Comparison of ENCODE assay signal across 17 cellular contexts in genomic region chr2:95641787-95642186, GRCh38. TPM values are rescaled to one million over a fixed set of nuclear protein-coding genes. Genes with fewer than 3 reads are reported as not detected.
DNase-seq lines count a peak whose midpoint lies in the region; ATAC-seq, FAIRE-seq and TF ChIP-seq lines count a peak whose summit lies in the region.
"Not testable (repeated sequence)": the region's sequence is repeated elsewhere in the genome, so short reads cannot be mapped to it uniquely, and the experiment has no call there.
"Had no signal": no experiment of that assay in that cellular context is flagged by ENCODE, and none has a peak within 500 bp of the region (broad histone marks: within the 10 kb centered on the region; RNA-seq: fewer than 3 reads in every experiment).

No MANE protein-coding gene starts in this region.

- not testable (repeated sequence) for H3F3A ChIP-seq in GM23248 (ENCODE audit: insufficient read depth)

- not testable (repeated sequence) for H3K4me2 ChIP-seq in A549
- peak overlapping the region; percentile 39 for H3K4me2 ChIP-seq in GM23248 (ENCODE audit: unreplicated experiment)

- POLR2A ChIA-PET in A549 (lab: Yijun Ruan, JAX): not testable (repeated sequence)

- intact Hi-C loops in thyroid gland (cut with DNase I): not testable (repeated sequence)

- not testable (repeated sequence) for TF ChIP-seq EP300 in A549 (IDR thresholded peaks at IDR 0.05)

- not testable (repeated sequence) for H3K27me3 ChIP-seq in GM23248 (replicated peaks; ENCODE audit: insufficient read depth); foreskin keratinocyte; thyroid gland

- H3K9me3 ChIP-seq in A549; GM23248 (ENCODE audit: low read depth); thyroid gland: not testable (repeated sequence)

- not testable (repeated sequence) for H3K27ac ChIP-seq in A549, foreskin keratinocyte
- peak overlapping the region; percentile 62 for H3K27ac ChIP-seq in GM23248
- peak overlapping the region; percentile 49 to 81 (median 80) for H3K27ac ChIP-seq in thyroid gland

- not testable (repeated sequence) for H3K9ac ChIP-seq in GM23248

- not testable (repeated sequence) for H3K79me2 ChIP-seq in GM23248 (ENCODE audit: insufficient read depth)

- not testable (repeated sequence) for H3K4me3 ChIP-seq in A549; GM23248; cardiac fibroblast (replicated peaks in 1 of 2; ENCODE audit: low read depth in 2 of 2, low read length in 2 of 2); thyroid gland (replicated peaks in 1 of 3)

- not testable (repeated sequence) for H3K4me1 ChIP-seq in A549; GM23248 (ENCODE audit: insufficient read depth); foreskin keratinocyte; thyroid gland

- not testable (repeated sequence) for H3K36me3 ChIP-seq in GM23248 (ENCODE audit: low read depth); thyroid gland

- WGBS in A549 (ENCODE audit: missing lambda C conversion rate): no CpG with 5 or more reads among the region's 2 CpGs
- 0 to 10% methylated on average over 1 to 2 of the region's 2 CpGs for WGBS in GM23248 (ENCODE audit: low coverage in 1 of 2, low lambda C conversion rate in 2 of 2, missing lambda C conversion rate in 2 of 2), 2 experiments
- no CpG with 5 or more reads among the region's 2 CpGs for whole genome bisulfite sequencing in thyroid gland, 2 donors

- CTCF ChIA-PET in A549 (lab: Yijun Ruan, JAX): not testable (repeated sequence)

- not testable (repeated sequence) for H4K20me1 ChIP-seq in GM23248 (ENCODE audit: insufficient read depth)

- FAIRE-seq in A549 (lab: Jason Lieb, UNC): not testable (repeated sequence)

- not testable (repeated sequence) for TF ChIP-seq POLR2A in A549 (IDR thresholded peaks at IDR 0.05; ENCODE audit: low read length); thyroid gland (IDR thresholded peaks at IDR 0.05)

- not testable (repeated sequence) for H3K9me2 ChIP-seq in GM23248 (ENCODE audit: insufficient read depth)

- H2AFZ ChIP-seq in GM23248: not testable (repeated sequence)

- TF ChIP-seq CTCF in A549 (IDR thresholded peaks at IDR 0.05); cardiac fibroblast (IDR thresholded peaks at IDR 0.05; ENCODE audit: low read depth, low read length); foreskin keratinocyte (conservative IDR thresholded peaks at IDR 0.05); thyroid gland (IDR thresholded peaks at IDR 0.05): not testable (repeated sequence)

- in situ Hi-C loops in GM23248 (cut with MboI): not testable (repeated sequence)

- peak; percentile 33 to 65; a peak in 4 of 6 replicates for ATAC-seq in A549
- ATAC-seq in foreskin keratinocyte: peak; percentile 91
- peak; percentile 2 for ATAC-seq in left lobe of liver

- not testable (repeated sequence) for DNase-seq in A549 (ENCODE audit: low read depth in 1 of 2, low spot score in 1 of 2); left lobe of liver (ENCODE audit: low spot score)
- peak; percentile 78 for DNase-seq in GM23248
- DNase-seq in NCI-H2196 (lab: John Stamatoyannopoulos, UW; ENCODE audit: unreplicated experiment): peak; percentile 7
- peak; percentile 2 to 46 for DNase-seq in SW 1271 (lab: John Stamatoyannopoulos, UW)
- peak; percentile 38 to 56 for DNase-seq in cardiac fibroblast (ENCODE audit: low read depth in 2 of 2)
- peak; percentile 67 to 83 for DNase-seq in foreskin keratinocyte
- peak in 1 of 2 donors; percentile 67 for DNase-seq in thyroid gland

- not testable (repeated sequence) for TF ChIP-seq RAD21 in A549 (conservative IDR thresholded peaks at IDR 0.05 in 1 of 2, IDR thresholded peaks at IDR 0.05 in 1 of 2)

RNA-seq across cellular contexts. Expression of gene TRIM43, which starts 50.0 kb away (rescaled TPM):
- polyA plus RNA-seq in A549 (2011; rRNA removed) (not detected in 2 replicates), A549 (2017; fragmentation: RNase III; extraction: RNeasy Plus Mini Kit Qiagen cat#74134 plus additional on column Dnase treatment) (not detected in 3 replicates), GM23248 (2016; fragmentation: Nextera tagmentation; extraction: Ambion mirVana) (not detected in 2 replicates), foreskin keratinocyte (not detected in 2 replicates)
- polyA plus RNA-seq in A549 (2012; cell fraction: cytosol; rRNA removed): not detected in 2 replicates
- polyA plus RNA-seq in A549 (2012; cell fraction: nucleus; rRNA removed): not detected in 2 replicates
- polyA minus RNA-seq in A549 (2011; rRNA and poly(A)+ RNA removed): not detected in 2 replicates
- total RNA-seq in GM23248 (2014; rRNA removed; shearing (Covaris generic)): not detected in 2 replicates
- total RNA-seq in foreskin keratinocyte (not detected in 2 replicates), left lobe of liver (not detected), thyroid gland (not detected)
- total RNA-seq: activated CD8-positive, alpha-beta T cell treated with anti-CD3 and anti-CD28 coated beads, Interleukin-2, amount 10 ng/mL, durations not matched to agents 7 days and 5 days; activated naive CD8-positive, alpha-beta T cell treated with anti-CD3 and anti-CD28 coated beads for 36 hours; breast epithelium; esophagus muscularis mucosa; lower leg skin; mucosa of gallbladder; OCI-LY7; T-helper 17 cell had no signal
- polyA plus RNA-seq: neural cell had no signal

Comparison
In these comparisons a context has a peak if more than half of its experiments do, and no peak if none do; other contexts are left out.
1. ATAC-seq: peak in every context shown above with its lines; median percentile 91 in foreskin keratinocyte; 49 in A549; 2 in left lobe of liver.